ENCODE assay signal across 24 cellular contexts in the genomic region with DNA sequence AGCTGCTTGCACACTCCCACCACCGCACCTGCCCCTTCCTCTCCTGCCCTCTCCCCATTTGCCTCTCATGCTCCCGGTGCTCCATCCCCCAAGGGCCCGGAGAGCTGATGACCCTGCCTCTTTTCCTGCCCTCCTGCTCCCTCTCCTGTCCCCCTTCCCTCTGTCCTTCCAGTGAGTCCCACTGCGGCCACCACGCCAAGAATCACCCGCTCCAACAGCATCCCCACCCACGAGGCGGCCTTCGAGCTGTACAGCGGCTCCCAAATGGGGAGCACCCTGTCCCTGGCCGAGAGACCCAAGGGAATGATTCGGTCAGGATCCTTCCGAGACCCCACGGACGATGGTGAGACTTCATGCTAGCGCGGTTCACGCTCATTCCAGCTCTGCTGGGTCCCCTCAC.
"Had no signal": no experiment of that assay in that cellular context is flagged by ENCODE, and none has a peak within 500 bp of the region (broad histone marks: within the 10 kb centered on the region; RNA-seq: fewer than 3 reads in every experiment).

No MANE protein-coding gene starts in this region.

- H3K36me3 ChIP-seq: breast epithelium, colonic mucosa, neutrophil had no signal

- DNase-seq: activated CD4-positive, alpha-beta T cell treated with anti-CD3 and anti-CD28 coated beads, Interleukin-2, amount 10 ng/mL, durations not matched to agents 7 days and 5 days; activated CD4-positive, CD25-positive, alpha-beta regulatory T cell; activated CD8-positive, alpha-beta memory T cell treated with anti-CD3 and anti-CD28 coated beads, Interleukin-2, amount 50 U/mL, for 48 hours; activated gamma-delta T cell; activated T-cell treated with anti-CD3 and anti-CD28 coated beads, Interleukin-2, amount 50 U/mL, for 72 hours; amygdala; colonic mucosa; effector CD4-positive, alpha-beta T cell; esophagus squamous epithelium; naive thymus-derived CD8-positive, alpha-beta T cell; posterior cingulate gyrus; SJCRH30; stimulated activated CD4-positive, alpha-beta T cell treated with anti-CD3 and anti-CD28 coated beads, Interleukin-15, amount 100 ng/mL, for 24 hours; stimulated activated CD4-positive, alpha-beta T cell treated with anti-CD3 and anti-CD28 coated beads, Interleukin-4, amount 100 ng/mL, for 1 hour; stimulated activated naive CD4-positive, alpha-beta T cell treated with Interleukin-2 at 50 U/mL for 16 hours; T-helper 2 cell; testis had no signal

- H3K9me3 ChIP-seq: breast epithelium, colonic mucosa, esophagus squamous epithelium, neutrophil, SJCRH30, testis had no signal

- H3K4me1 ChIP-seq: breast epithelium, colonic mucosa had no signal

- H3K27me3 ChIP-seq: breast epithelium, colonic mucosa, esophagus squamous epithelium, neutrophil, SJCRH30, testis had no signal

- FAIRE-seq: endothelial cell of umbilical vein, TTC549 had no signal

- H3K4me3 ChIP-seq: breast epithelium, colonic mucosa, esophagus squamous epithelium, SJCRH30, skin epidermis, testis had no signal

- ATAC-seq: activated T-cell treated with anti-CD3 and anti-CD28 coated beads, Interleukin-2, amount 50 U/mL, for 72 hours; left lobe of liver; naive thymus-derived CD8-positive, alpha-beta T cell; right cardiac atrium had no signal

- H3K27ac ChIP-seq: colonic mucosa, neutrophil, SJCRH30, testis had no signal
